ENCODE assay signal across 23 cellular contexts in the genomic region with DNA sequence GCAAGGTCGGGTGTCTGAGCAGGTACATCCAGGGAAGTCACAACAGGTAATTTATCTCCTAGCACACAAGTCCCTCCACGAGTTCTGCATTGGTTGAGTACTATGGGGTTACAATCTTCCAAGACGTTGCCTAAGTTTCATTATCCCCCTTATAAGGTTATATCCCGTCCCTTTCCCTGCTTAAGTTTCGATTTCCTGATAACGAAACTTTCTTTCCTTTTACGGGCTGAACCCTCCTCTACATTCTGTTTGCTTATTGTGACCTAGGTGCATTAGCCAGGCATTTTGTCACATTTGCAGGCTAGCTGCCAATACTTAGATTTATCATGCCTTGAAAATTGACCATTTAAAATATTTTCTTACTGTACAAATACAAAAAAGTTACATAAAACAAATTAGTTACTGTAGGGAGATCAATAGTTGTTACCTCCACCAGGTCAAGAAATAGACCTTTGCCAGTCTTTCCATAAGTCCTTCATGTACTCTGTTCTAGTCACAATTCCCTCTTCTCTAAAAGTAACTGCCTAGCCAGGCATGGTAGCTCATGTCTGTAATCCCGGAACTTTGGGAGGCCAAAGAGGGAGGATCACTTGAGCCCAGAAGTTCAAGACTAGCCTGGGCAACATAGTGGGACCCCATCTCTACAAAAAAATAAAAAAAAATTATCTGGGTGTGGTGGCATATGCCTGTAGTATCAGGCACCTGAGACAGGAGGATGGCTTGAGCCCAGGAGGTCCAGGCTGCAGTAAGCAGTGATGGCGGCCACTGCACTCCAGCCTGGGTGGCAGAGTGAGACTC.
"Had no signal": no experiment of that assay in that cellular context is flagged by ENCODE, and none has a peak within 500 bp of the region (broad histone marks: within the 10 kb centered on the region; RNA-seq: fewer than 3 reads in every experiment).

No MANE protein-coding gene starts in this region.

- H3K4me1 Mint-ChIP-seq: activated naive CD8-positive, alpha-beta T cell treated with anti-CD3 and anti-CD28 coated beads, Interleukin-2, amount 50 U/mL, for 24 hours; immature natural killer cell had no signal

- H3K4me2 ChIP-seq: hepatocyte had no signal

- DNase-seq: activated CD4-positive, alpha-beta T cell treated with anti-CD3 and anti-CD28 coated beads, Interleukin-2, amount 50 U/mL, for 1 hour; activated CD4-positive, CD25-positive, alpha-beta regulatory T cell treated with anti-CD3 and anti-CD28 coated beads, Interleukin-2, amount 50 U/mL, for 72 hours; activated CD8-positive, alpha-beta T cell treated with anti-CD3 and anti-CD28 coated beads, Interleukin-2, amount 10 ng/mL, durations not matched to agents 7 days and 5 days; activated gamma-delta T cell; activated naive CD4-positive, alpha-beta T cell treated with anti-CD3 and anti-CD28 coated beads, Interleukin-2, amount 50 U/mL, for 16 hours; activated naive CD8-positive, alpha-beta T cell treated with anti-CD3 and anti-CD28 coated beads, Interleukin-2, amount 50 U/mL, for 24 hours; effector CD8-positive, alpha-beta T cell; foreskin keratinocyte; immature natural killer cell; kidney glomerular epithelial cell; naive B cell; nucleus accumbens; spleen; stimulated activated CD4-positive, alpha-beta T cell treated with anti-CD3 and anti-CD28 coated beads, Interleukin-4, amount 100 ng/mL, for 24 hours; stimulated activated naive CD4-positive, alpha-beta T cell treated with Interleukin-2 at 50 U/mL for 16 hours; substantia nigra; thyroid gland had no signal

- H3K36me3 ChIP-seq: thyroid gland had no signal

- H3K27ac Mint-ChIP-seq: activated CD8-positive, alpha-beta T cell treated with anti-CD3 and anti-CD28 coated beads, Interleukin-2, amount 10 ng/mL, durations not matched to agents 7 days and 5 days; activated naive CD8-positive, alpha-beta T cell treated with anti-CD3 and anti-CD28 coated beads, Interleukin-2, amount 50 U/mL, for 24 hours; activated T-helper 1 cell treated with anti-CD3 and anti-CD28 coated beads, Interleukin-12 subunit alpha, Interleukin-12 subunit beta, Interleukin-2, Interleukin-4 antibody, amounts not matched to agents 30 ng/mL and 10 ng/mL and 1 ng/mL, durations not matched to agents 14 hours and 24 hours and 36 hours; brain; dendritic cell treated with granulocyte-macrophage colony-stimulating factor and Interleukin-4, amounts not matched to agents 40 ng/mL and 50 ng/mL, for 4 days; immature natural killer cell; memory B cell had no signal

- H3K27ac ChIP-seq: foreskin keratinocyte, hepatocyte, spleen, thyroid gland, VCaP had no signal

- H2AFZ ChIP-seq: hepatocyte had no signal

- H3K4me3 ChIP-seq: hepatocyte, thyroid gland had no signal

- H3K9me3 ChIP-seq: spleen, thyroid gland had no signal

- H3K27me3 ChIP-seq: foreskin keratinocyte, hepatocyte, spleen, thyroid gland had no signal

- H3K4me3 Mint-ChIP-seq: activated CD8-positive, alpha-beta T cell treated with anti-CD3 and anti-CD28 coated beads, Interleukin-2, amount 10 ng/mL, durations not matched to agents 7 days and 5 days; activated naive CD8-positive, alpha-beta T cell treated with anti-CD3 and anti-CD28 coated beads, Interleukin-2, amount 50 U/mL, for 24 hours; activated T-helper 1 cell treated with anti-CD3 and anti-CD28 coated beads, Interleukin-12 subunit alpha, Interleukin-12 subunit beta, Interleukin-2, Interleukin-4 antibody, amounts not matched to agents 30 ng/mL and 10 ng/mL and 1 ng/mL, durations not matched to agents 14 hours and 24 hours and 36 hours; brain; dendritic cell treated with granulocyte-macrophage colony-stimulating factor and Interleukin-4, amounts not matched to agents 40 ng/mL and 50 ng/mL, for 4 days; immature natural killer cell; memory B cell; naive B cell had no signal

- H3K27me3 Mint-ChIP-seq: activated naive CD8-positive, alpha-beta T cell treated with anti-CD3 and anti-CD28 coated beads, Interleukin-2, amount 50 U/mL, for 24 hours; brain; dendritic cell treated with granulocyte-macrophage colony-stimulating factor and Interleukin-4, amounts not matched to agents 40 ng/mL and 50 ng/mL, for 4 days; memory B cell; naive B cell had no signal

- H3K9me3 Mint-ChIP-seq: activated naive CD8-positive, alpha-beta T cell treated with anti-CD3 and anti-CD28 coated beads, Interleukin-2, amount 50 U/mL, for 24 hours; activated T-helper 1 cell treated with anti-CD3 and anti-CD28 coated beads, Interleukin-12 subunit alpha, Interleukin-12 subunit beta, Interleukin-2, Interleukin-4 antibody, amounts not matched to agents 30 ng/mL and 10 ng/mL and 1 ng/mL, durations not matched to agents 14 hours and 24 hours and 36 hours; brain; dendritic cell treated with granulocyte-macrophage colony-stimulating factor and Interleukin-4, amounts not matched to agents 40 ng/mL and 50 ng/mL, for 4 days; immature natural killer cell; memory B cell; naive B cell had no signal

- ATAC-seq: activated CD8-positive, alpha-beta T cell treated with anti-CD3 and anti-CD28 coated beads, Interleukin-2, amount 10 ng/mL, durations not matched to agents 7 days and 5 days; activated naive CD8-positive, alpha-beta T cell treated with anti-CD3 and anti-CD28 coated beads, Interleukin-2, amount 50 U/mL, for 24 hours; foreskin keratinocyte had no signal

- H3K4me1 ChIP-seq: spleen, thyroid gland had no signal
